In the genomic region with DNA sequence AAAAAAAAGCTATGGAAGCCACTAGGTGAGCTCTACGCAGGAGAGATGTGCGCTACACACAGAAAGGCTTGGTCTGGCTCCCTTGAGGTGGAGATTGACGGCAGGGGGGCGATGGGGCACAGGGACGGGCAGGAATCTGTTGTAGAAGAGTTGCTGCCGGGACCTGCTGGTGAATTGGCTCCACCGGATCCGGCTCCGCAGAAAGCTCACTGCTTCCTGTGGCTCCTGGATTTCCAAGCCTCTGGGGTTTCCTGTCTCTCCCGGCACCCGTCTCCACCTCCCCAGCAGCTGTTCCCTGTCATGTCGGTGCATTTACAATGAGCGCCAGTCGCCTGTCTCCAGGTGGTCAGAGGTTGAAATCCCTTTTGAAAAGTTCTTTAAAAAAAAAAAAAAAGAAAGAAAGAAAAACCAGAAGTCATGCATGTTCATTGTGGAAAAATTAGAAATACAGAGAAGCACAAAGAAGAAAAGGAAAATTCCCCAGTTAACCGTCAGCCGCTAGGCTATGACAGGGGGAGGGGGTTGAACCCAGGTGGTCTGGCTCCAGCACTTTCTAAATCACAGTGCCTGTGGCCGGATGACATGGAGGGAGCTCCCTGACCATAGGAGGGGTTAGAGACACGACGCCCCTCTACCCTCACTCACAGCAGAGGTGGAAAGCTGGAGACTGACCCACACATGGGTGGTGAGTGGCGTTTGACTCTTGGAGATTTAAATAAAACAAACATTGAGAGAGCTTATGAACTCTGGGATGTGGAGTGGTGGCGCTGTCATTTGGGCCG, we compare ENCODE assay signal across 9 cellular contexts. TPM values are rescaled to one million over a fixed set of nuclear protein-coding genes. Genes with fewer than 3 reads are reported as not detected.
DNase-seq lines count a peak whose midpoint lies in the region; ATAC-seq and TF ChIP-seq lines count a peak whose summit lies in the region.
"Had no signal": no experiment of that assay in that cellular context is flagged by ENCODE, and none has a peak within 500 bp of the region (broad histone marks: within the 10 kb centered on the region; RNA-seq: fewer than 3 reads in every experiment).

No MANE protein-coding gene starts in this region.

- intact Hi-C loops in stomach (cut with DNase I; ENCODE audit: low total_unique reads): no loop called here

- H3K4me3 ChIP-seq in Peyer's patch: no peak overlapping the region
- H3K4me3 ChIP-seq in stomach: no peak overlapping the region

- no peak for TF ChIP-seq CTCF in Peyer's patch (IDR thresholded peaks at IDR 0.05)
- TF ChIP-seq CTCF in stomach (IDR thresholded peaks at IDR 0.05): no peak

- TF ChIP-seq POLR2A in Peyer's patch (IDR thresholded peaks at IDR 0.05): no peak
- no peak for TF ChIP-seq POLR2A in stomach (IDR thresholded peaks at IDR 0.05)

- H3K27me3 ChIP-seq in Peyer's patch (no peaks in the 10 kb centered on the region), stomach (peaks cover 0 to 38% (median 0%) of the 10 kb centered on the region in 3 donors)

- 38 to 49% (median 45%) methylated on average over 22 of the region's 22 CpGs for WGBS in stomach, 5 donors

- peak; percentile 1 for DNase-seq in activated gamma-delta T cell treated with Interleukin-2 at 50 U/mL for 16 hours
- no peak for DNase-seq in activated gamma-delta T cell (lab: John Stamatoyannopoulos, UW)
- DNase-seq in Peyer's patch: peak in 2 of 3 donors; percentile 47 to 51
- peak; percentile 81 for DNase-seq in islet precursor cell
- peak; percentile 15 for DNase-seq in stomach
- no peak for DNase-seq in SKM-1 (lab: John Stamatoyannopoulos, UW; ENCODE audit: unreplicated experiment)
- no peak for DNase-seq in stimulated activated CD4-positive, alpha-beta T cell treated with anti-CD3 and anti-CD28 coated beads, Interleukin-12 subunit alpha, Interleukin-12 subunit beta, amount 100 ng/mL, for 4 hours
- DNase-seq: kidney glomerular epithelial cell had no signal

- H3K36me3 ChIP-seq in Peyer's patch (no peaks in the 10 kb centered on the region), stomach (no peaks in the 10 kb centered on the region)

- H3K4me1 ChIP-seq in Peyer's patch (peaks cover 0 to 37% (median 0%) of the 10 kb centered on the region in 4 donors), stomach (peaks cover 0 to 12% (median 2%) of the 10 kb centered on the region in 4 donors)

- H3K9me3 ChIP-seq in Peyer's patch: no peaks in the 10 kb centered on the region
- no peaks in the 10 kb centered on the region for H3K9me3 ChIP-seq in stomach

- no peak overlapping the region for H3K27ac ChIP-seq in Peyer's patch
- no peak overlapping the region for H3K27ac ChIP-seq in stomach

- no peak for TF ChIP-seq EP300 in stomach (IDR thresholded peaks at IDR 0.05)

- ATAC-seq in HG02885 (IDR thresholded peaks at IDR 0.05; ENCODE audit: poor library complexity, unreplicated experiment): no peak

RNA-seq across cellular contexts. Expression of a gene that starts 20.8 kb away (rescaled TPM):
- total RNA-seq in Peyer's patch: 10 to 100 TPM in 1 of 4 donors, 1 to 10 TPM in 3; 3.9 to 26.1 (median 7.0) TPM
- 10 to 100 TPM in 1 of 5 donors, 1 to 10 TPM in 4; 1.7 to 19.7 (median 5.4) TPM for total RNA-seq in stomach
- 1 to 10 TPM; 3.1 to 5.4 (median 3.7) TPM for polyA plus RNA-seq in stomach

Comparison
In these comparisons a context has a peak if more than half of its experiments do, and no peak if none do; other contexts are left out.
1. DNase-seq: peak in activated gamma-delta T cell treated with Interleukin-2 at 50 U/mL for 16 hours (single experiment), Peyer's patch (2 of 3), islet precursor cell (single experiment) and stomach (single experiment); none in activated gamma-delta T cell (single experiment), SKM-1 (single experiment) and stimulated activated CD4-positive, alpha-beta T cell treated with anti-CD3 and anti-CD28 coated beads, Interleukin-12 subunit alpha, Interleukin-12 subunit beta, amount 100 ng/mL, for 4 hours (single experiment).